Comparison of ENCODE assay signal across 1 cellular context in the genomic region with DNA sequence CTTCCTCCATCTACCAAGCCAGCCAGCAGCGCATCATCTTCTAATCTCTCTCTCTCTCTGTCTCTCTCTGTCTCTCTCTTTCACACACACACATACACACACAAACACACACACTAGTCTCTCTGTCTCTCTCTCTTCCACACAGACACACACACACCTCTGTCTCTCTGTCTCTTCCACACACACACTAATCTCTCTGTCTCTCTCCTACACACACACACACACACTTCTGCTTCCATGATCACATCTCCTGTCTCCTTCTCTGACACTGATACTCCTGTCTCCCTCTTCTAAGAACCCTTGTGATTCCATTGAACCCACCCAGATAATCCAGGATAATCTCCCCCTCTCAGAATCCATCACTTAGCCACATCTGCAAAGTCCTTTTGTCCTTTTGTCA.
TF ChIP-seq lines count a peak whose summit lies in the region.

No MANE protein-coding gene starts in this region.

TF ChIP-seq in SK-N-SH, 30 proteins besides CTCF, POLR2A, EP300 and RAD21:
- TF ChIP-seq, protein P1, sequence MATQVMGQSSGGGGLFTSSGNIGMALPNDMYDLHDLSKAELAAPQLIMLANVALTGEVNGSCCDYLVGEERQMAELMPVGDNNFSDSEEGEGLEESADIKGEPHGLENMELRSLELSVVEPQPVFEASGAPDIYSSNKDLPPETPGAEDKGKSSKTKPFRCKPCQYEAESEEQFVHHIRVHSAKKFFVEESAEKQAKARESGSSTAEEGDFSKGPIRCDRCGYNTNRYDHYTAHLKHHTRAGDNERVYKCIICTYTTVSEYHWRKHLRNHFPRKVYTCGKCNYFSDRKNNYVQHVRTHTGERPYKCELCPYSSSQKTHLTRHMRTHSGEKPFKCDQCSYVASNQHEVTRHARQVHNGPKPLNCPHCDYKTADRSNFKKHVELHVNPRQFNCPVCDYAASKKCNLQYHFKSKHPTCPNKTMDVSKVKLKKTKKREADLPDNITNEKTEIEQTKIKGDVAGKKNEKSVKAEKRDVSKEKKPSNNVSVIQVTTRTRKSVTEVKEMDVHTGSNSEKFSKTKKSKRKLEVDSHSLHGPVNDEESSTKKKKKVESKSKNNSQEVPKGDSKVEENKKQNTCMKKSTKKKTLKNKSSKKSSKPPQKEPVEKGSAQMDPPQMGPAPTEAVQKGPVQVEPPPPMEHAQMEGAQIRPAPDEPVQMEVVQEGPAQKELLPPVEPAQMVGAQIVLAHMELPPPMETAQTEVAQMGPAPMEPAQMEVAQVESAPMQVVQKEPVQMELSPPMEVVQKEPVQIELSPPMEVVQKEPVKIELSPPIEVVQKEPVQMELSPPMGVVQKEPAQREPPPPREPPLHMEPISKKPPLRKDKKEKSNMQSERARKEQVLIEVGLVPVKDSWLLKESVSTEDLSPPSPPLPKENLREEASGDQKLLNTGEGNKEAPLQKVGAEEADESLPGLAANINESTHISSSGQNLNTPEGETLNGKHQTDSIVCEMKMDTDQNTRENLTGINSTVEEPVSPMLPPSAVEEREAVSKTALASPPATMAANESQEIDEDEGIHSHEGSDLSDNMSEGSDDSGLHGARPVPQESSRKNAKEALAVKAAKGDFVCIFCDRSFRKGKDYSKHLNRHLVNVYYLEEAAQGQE (IDR thresholded peaks at IDR 0.05; ENCODE audit: low read depth, low read length): no peak
- no peak for TF ChIP-seq GATA2 (CRISPR knock-in tag; IDR thresholded peaks at IDR 0.05)
- TF ChIP-seq, protein P2, sequence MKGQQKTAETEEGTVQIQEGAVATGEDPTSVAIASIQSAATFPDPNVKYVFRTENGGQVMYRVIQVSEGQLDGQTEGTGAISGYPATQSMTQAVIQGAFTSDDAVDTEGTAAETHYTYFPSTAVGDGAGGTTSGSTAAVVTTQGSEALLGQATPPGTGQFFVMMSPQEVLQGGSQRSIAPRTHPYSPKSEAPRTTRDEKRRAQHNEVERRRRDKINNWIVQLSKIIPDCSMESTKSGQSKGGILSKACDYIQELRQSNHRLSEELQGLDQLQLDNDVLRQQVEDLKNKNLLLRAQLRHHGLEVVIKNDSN (IDR thresholded peaks at IDR 0.05; ENCODE audit: borderline replicate concordance, low read depth): no peak
- no peak for TF ChIP-seq JUND (IDR thresholded peaks at IDR 0.05)
